In genomic region chr17:75404223-75404738, GRCh38 we compare ENCODE assay signal across 1 cellular context.
TF ChIP-seq lines count a peak whose summit lies in the region.

No MANE protein-coding gene starts in this region.

TF ChIP-seq in K562, 482 proteins besides CTCF, POLR2A, EP300 and RAD21 (continued from another document and continues in another):
- TF ChIP-seq ZNF609 (CRISPR knock-in tag; IDR thresholded peaks at IDR 0.05; ENCODE audit: borderline replicate concordance) (no peak), ZNF224 (CRISPR knock-in tag; IDR thresholded peaks at IDR 0.05) (no peak), ZNF511 (CRISPR knock-in tag; IDR thresholded peaks at IDR 0.05) (no peak), ZNF41 (CRISPR knock-in tag; conservative IDR thresholded peaks at IDR 0.05) (no peak), HBP1 (CRISPR knock-in tag; IDR thresholded peaks at IDR 0.05) (no peak), CXXC5 (CRISPR knock-in tag; IDR thresholded peaks at IDR 0.05) (no peak), ZFP36 (IDR thresholded peaks at IDR 0.05; ENCODE audit: low read depth, low read length, partially characterized antibody) (no peak), HSF4 (CRISPR knock-in tag; IDR thresholded peaks at IDR 0.05; ENCODE audit: borderline replicate concordance) (no peak), SMARCA5 (IDR thresholded peaks at IDR 0.05) (peak; percentile 75; the same call in 1 of the 2 replicates), SP1 (CRISPR knock-in tag; IDR thresholded peaks at IDR 0.05) (peak; percentile 66; the same call in 1 of the 2 replicates), ADNP (tag; IDR thresholded peaks at IDR 0.05) (no peak), KAT2B (IDR thresholded peaks at IDR 0.05; ENCODE audit: low read depth, low read length) (no peak), SIRT6 (IDR thresholded peaks at IDR 0.05; ENCODE audit: low read depth, low read length) (no peak), ZBTB8A (IDR thresholded peaks at IDR 0.05; ENCODE audit: partially characterized antibody) (no peak), THRAP3 (IDR thresholded peaks at IDR 0.05; ENCODE audit: borderline replicate concordance) (no peak), ERF (CRISPR knock-in tag; IDR thresholded peaks at IDR 0.05) (no peak), ZNF134 (CRISPR knock-in tag; conservative IDR thresholded peaks at IDR 0.05) (no peak), PHB (CRISPR knock-in tag; IDR thresholded peaks at IDR 0.05) (no peak), KLF6 (CRISPR knock-in tag; IDR thresholded peaks at IDR 0.05; ENCODE audit: borderline replicate concordance) (no peak), HMG20A (CRISPR knock-in tag; conservative IDR thresholded peaks at IDR 0.05) (no peak), ZBTB43 (CRISPR knock-in tag; IDR thresholded peaks at IDR 0.05) (no peak), L3MBTL2 (IDR thresholded peaks at IDR 0.05) (no peak; the same call in 1 of the 2 replicates), SMAD4 (CRISPR knock-in tag; conservative IDR thresholded peaks at IDR 0.05) (no peak), GTF3C2 (IDR thresholded peaks at IDR 0.05; ENCODE audit: borderline replicate concordance, extremely low read depth, insufficient read length) (no peak), ZSCAN32 (CRISPR knock-in tag; IDR thresholded peaks at IDR 0.05) (no peak), PHF21A (IDR thresholded peaks at IDR 0.05; ENCODE audit: borderline replicate concordance, low read depth) (peak; percentile 79; the same call in 1 of the 2 replicates), ZMIZ1 (IDR thresholded peaks at IDR 0.05; ENCODE audit: low read depth in 2 of 2, low read length in 2 of 2) (no peak), ZNF354B (CRISPR knock-in tag; IDR thresholded peaks at IDR 0.05) (no peak), MEIS2 (IDR thresholded peaks at IDR 0.05; ENCODE audit: partially characterized antibody) (no peak), E2F5 (CRISPR knock-in tag; IDR thresholded peaks at IDR 0.05) (no peak), ZNF696 (CRISPR knock-in tag; conservative IDR thresholded peaks at IDR 0.05) (no peak), TCFL5 (CRISPR knock-in tag; conservative IDR thresholded peaks at IDR 0.05) (no peak), NR2F6 (CRISPR knock-in tag; IDR thresholded peaks at IDR 0.05) (no peak), ZHX1 (conservative IDR thresholded peaks at IDR 0.05; ENCODE audit: low read length) (no peak), CGGBP1 (CRISPR knock-in tag; IDR thresholded peaks at IDR 0.05) (no peak), BRCA1 (IDR thresholded peaks at IDR 0.05) (no peak), BRCA1 (CRISPR knock-in tag; IDR thresholded peaks at IDR 0.05) (no peak), ZNF79 (CRISPR knock-in tag; IDR thresholded peaks at IDR 0.05; ENCODE audit: low read depth) (no peak), CLOCK (CRISPR knock-in tag; IDR thresholded peaks at IDR 0.05; ENCODE audit: borderline replicate concordance) (no peak), HDAC1 (IDR thresholded peaks at IDR 0.05) (peak in 1 of 2 experiments; percentile 78; a peak in 2 of 4 replicates), ETS2 (tag; IDR thresholded peaks at IDR 0.05; ENCODE audit: borderline replicate concordance, poor library complexity, severe bottlenecking) (no peak)
